Comparison of ENCODE assay signal across 22 cellular contexts in genomic region chr16:76446251-76446650, GRCh38.
"Had no signal": no experiment of that assay in that cellular context is flagged by ENCODE, and none has a peak within 500 bp of the region (broad histone marks: within the 10 kb centered on the region; RNA-seq: fewer than 3 reads in every experiment).

No MANE protein-coding gene starts in this region.

- DNase-seq: colonic mucosa; cortex of kidney; effector CD8-positive, alpha-beta T cell; effector memory CD8-positive, alpha-beta T cell; endodermal cell; erythroblast; esophagus squamous epithelium; foreskin fibroblast; foreskin melanocyte; gastrocnemius medialis; glutamatergic neuron; head of caudate nucleus; heart right ventricle; hippocampal formation; left cardiac atrium; left lung; left ventricle myocardium superior; mammary epithelial cell; mesendoderm; midbrain had no signal

- H3K27ac ChIP-seq: colonic mucosa, epithelial cell of prostate, esophagus squamous epithelium, gastrocnemius medialis, heart right ventricle, left lung had no signal

- ATAC-seq: effector memory CD8-positive, alpha-beta T cell; esophagus mucosa; gastrocnemius medialis; heart right ventricle; left cardiac atrium; left lung; left ventricle myocardium superior had no signal
